ENCODE assay signal across 15 cellular contexts in the genomic region with DNA sequence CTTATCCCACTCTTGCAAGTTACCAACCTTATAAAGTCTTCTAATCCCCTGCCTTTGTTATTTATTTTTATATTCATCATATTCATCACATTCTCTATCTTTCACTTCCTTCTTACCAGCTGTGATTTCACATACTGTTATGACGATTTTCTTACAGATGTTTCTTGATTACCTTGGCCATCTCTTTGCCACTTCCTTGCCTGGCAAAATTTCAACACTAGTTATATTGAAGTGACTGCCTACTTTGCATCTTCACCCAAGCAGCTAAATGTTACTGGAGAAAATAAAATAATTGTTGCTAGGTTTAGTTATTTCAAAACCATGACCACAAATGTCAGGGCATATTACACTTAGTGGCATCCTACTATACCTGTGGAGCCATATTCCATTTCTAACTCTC. TPM values are rescaled to one million over a fixed set of nuclear protein-coding genes. Genes with fewer than 3 reads are reported as not detected.
DNase-seq lines count a peak whose midpoint lies in the region; ATAC-seq and TF ChIP-seq lines count a peak whose summit lies in the region.
"Had no signal": no experiment of that assay in that cellular context is flagged by ENCODE, and none has a peak within 500 bp of the region (broad histone marks: within the 10 kb centered on the region; RNA-seq: fewer than 3 reads in every experiment).

No MANE protein-coding gene starts in this region.

- peak overlapping the region; percentile 35 for H3K27ac Mint-ChIP-seq in activated T-cell treated with anti-CD3 and anti-CD28 coated beads, Interleukin-2, amount 50 U/mL, for 72 hours
- H3K27ac Mint-ChIP-seq in type B pancreatic cell = no peak overlapping the region
- H3K27ac Mint-ChIP-seq: CD4-positive, alpha-beta memory T cell; GM23338 had no signal

- no peaks in the 10 kb centered on the region for H3K4me1 Mint-ChIP-seq in activated T-cell treated with anti-CD3 and anti-CD28 coated beads, Interleukin-2, amount 50 U/mL, for 72 hours (ENCODE audit: low read depth)
- no peaks in the 10 kb centered on the region for H3K4me1 Mint-ChIP-seq in type B pancreatic cell (ENCODE audit: unreplicated experiment)
- H3K4me1 Mint-ChIP-seq: CD4-positive, alpha-beta memory T cell; GM23338 had no signal

- TF ChIP-seq CTCF in OCI-LY3 (IDR thresholded peaks at IDR 0.05; ENCODE audit: low read depth, low read length) (no peak), neutrophil (IDR thresholded peaks at IDR 0.05) (no peak), type B pancreatic cell (conservative IDR thresholded peaks at IDR 0.05) (no peak)

- H3K79me2 ChIP-seq in OCI-LY3 (ENCODE audit: low read length) = no peaks in the 10 kb centered on the region

- no peaks in the 10 kb centered on the region for H3K36me3 Mint-ChIP-seq in activated T-cell treated with anti-CD3 and anti-CD28 coated beads, Interleukin-2, amount 50 U/mL, for 72 hours (ENCODE audit: insufficient read depth in 2 of 2)
- no peaks in the 10 kb centered on the region for H3K36me3 Mint-ChIP-seq in type B pancreatic cell
- H3K36me3 Mint-ChIP-seq: CD4-positive, alpha-beta memory T cell had no signal

- peak overlapping the region; percentile 35 for H3K4me3 ChIP-seq in OCI-LY3 (ENCODE audit: low read length)
- H3K4me3 ChIP-seq in neutrophil (ENCODE audit: low read depth in 1 of 2, low read length in 1 of 2) = no peak overlapping the region
- H3K4me3 ChIP-seq: BLaER1 treated with 17β-estradiol and CSF1 and Interleukin-3, amounts not matched to agents 10 nM and 100 nM; GM23338 had no signal

- no peaks in the 10 kb centered on the region for H3K9me3 Mint-ChIP-seq in activated T-cell treated with anti-CD3 and anti-CD28 coated beads, Interleukin-2, amount 50 U/mL, for 72 hours
- H3K9me3 Mint-ChIP-seq in type B pancreatic cell = no peaks in the 10 kb centered on the region
- H3K9me3 Mint-ChIP-seq: GM23338 had no signal

- peak overlapping the region; percentile 78 for H3K27ac ChIP-seq in OCI-LY3 (ENCODE audit: low read length)
- peak overlapping the region; percentile 43 for H3K27ac ChIP-seq in neutrophil

- H3K9ac ChIP-seq in OCI-LY3 (ENCODE audit: low read length) = peak overlapping the region; percentile 17; the same call in 1 of the 2 replicates
- H3K9ac ChIP-seq: BLaER1 treated with 17β-estradiol and CSF1 and Interleukin-3, amounts not matched to agents 10 nM and 100 nM had no signal

- H3K27me3 Mint-ChIP-seq in activated T-cell treated with anti-CD3 and anti-CD28 coated beads, Interleukin-2, amount 50 U/mL, for 72 hours (ENCODE audit: low read depth) = peaks cover 30% of the 10 kb centered on the region
- H3K27me3 Mint-ChIP-seq in type B pancreatic cell = peaks cover 10% of the 10 kb centered on the region

- H3K27me3 ChIP-seq in OCI-LY3 (ENCODE audit: low read depth, low read length) (no peaks in the 10 kb centered on the region), neutrophil (no peaks in the 10 kb centered on the region)
- H3K27me3 ChIP-seq: BLaER1 treated with 17β-estradiol and CSF1 and Interleukin-3, amounts not matched to agents 10 nM and 100 nM had no signal

- no peak overlapping the region for H3K4me3 Mint-ChIP-seq in activated T-cell treated with anti-CD3 and anti-CD28 coated beads, Interleukin-2, amount 50 U/mL, for 72 hours
- H3K4me3 Mint-ChIP-seq in type B pancreatic cell = no peak overlapping the region
- H3K4me3 Mint-ChIP-seq: CD4-positive, alpha-beta memory T cell; GM23338 had no signal

- H4K20me1 ChIP-seq in OCI-LY3 (ENCODE audit: insufficient read depth, low read length) = no peaks in the 10 kb centered on the region
- H4K20me1 ChIP-seq: BLaER1 treated with 17β-estradiol and CSF1 and Interleukin-3, amounts not matched to agents 10 nM and 100 nM had no signal

- no peak for DNase-seq in activated T-cell treated with anti-CD3 and anti-CD28 coated beads, Interleukin-2, amount 50 U/mL, for 72 hours
- DNase-seq in activated T-cell treated with anti-CD3 and anti-CD28 coated beads, Interleukin-2, amount 50 U/mL, for 48 hours = no peak
- DNase-seq in NOMO-1 (lab: John Stamatoyannopoulos, UW; ENCODE audit: unreplicated experiment in 2 of 2) = peak; percentile 69 to 90
- DNase-seq in type B pancreatic cell (ENCODE audit: extremely low spot score, unreplicated experiment) = no peak
- no peak for DNase-seq in NCI-H526 treated with DMSO at 0.1 percent for 48 hours (lab: John Stamatoyannopoulos, UW)
- DNase-seq in T-helper 2 cell = no peak
- DNase-seq: 8988T; CD4-positive, alpha-beta memory T cell; DMS79; H7 had no signal

- H3K36me3 ChIP-seq in OCI-LY3 (replicated peaks; ENCODE audit: low read depth, low read length) = no peaks in the 10 kb centered on the region
- H3K36me3 ChIP-seq in neutrophil = no peaks in the 10 kb centered on the region
- H3K36me3 ChIP-seq: BLaER1 treated with 17β-estradiol and CSF1 and Interleukin-3, amounts not matched to agents 10 nM and 100 nM had no signal

- H2AFZ ChIP-seq in OCI-LY3 (ENCODE audit: low read depth, low read length) = no peak overlapping the region
- H2AFZ ChIP-seq: GM23338 had no signal

- H3K4me2 ChIP-seq in OCI-LY3 (ENCODE audit: low read length) = peak overlapping the region; percentile 61
- H3K4me2 ChIP-seq: GM23338 had no signal

- peaks cover 50% of the 10 kb centered on the region for H3K4me1 ChIP-seq in OCI-LY3 (ENCODE audit: low read length)
- H3K4me1 ChIP-seq in neutrophil (ENCODE audit: control insufficient read depth in 1 of 2, insufficient read depth in 1 of 2, low read depth in 1 of 2, low read length in 1 of 2) = peaks cover 81 to 85% of the 10 kb centered on the region in 2 experiments

- no peak for ATAC-seq in activated T-cell treated with anti-CD3 and anti-CD28 coated beads, Interleukin-2, amount 50 U/mL, for 72 hours (replicated peaks in 1 of 2)
- ATAC-seq: GM23338 had no signal

- H3K9me3 ChIP-seq in OCI-LY3 (ENCODE audit: insufficient read depth, low read length) = no peaks in the 10 kb centered on the region
- H3K9me3 ChIP-seq in neutrophil = no peaks in the 10 kb centered on the region
- H3K9me3 ChIP-seq: BLaER1 treated with 17β-estradiol and CSF1 and Interleukin-3, amounts not matched to agents 10 nM and 100 nM had no signal

RNA-seq across cellular contexts. Expression of a gene that starts 8.8 kb away (rescaled TPM):
- not detected for total RNA-seq in activated T-cell treated with anti-CD3 and anti-CD28 coated beads, Interleukin-2, amount 50 U/mL, for 72 hours
- 1.2 and 1.6 TPM in 2 replicates for total RNA-seq in type B pancreatic cell (ENCODE audit: low replicate concordance)
- total RNA-seq: CD4-positive, alpha-beta memory T cell; G401; GM23338 had no signal

Comparison
In these comparisons a context has a peak if more than half of its experiments do, and no peak if none do; other contexts are left out.
1. DNase-seq: peak in NOMO-1 (2 of 2); none in activated T-cell treated with anti-CD3 and anti-CD28 coated beads, Interleukin-2, amount 50 U/mL, for 72 hours (0 of 2), activated T-cell treated with anti-CD3 and anti-CD28 coated beads, Interleukin-2, amount 50 U/mL, for 48 hours (0 of 2), type B pancreatic cell (single experiment), NCI-H526 treated with DMSO at 0.1 percent for 48 hours (single experiment) and T-helper 2 cell (0 of 5).